20 cellular contexts compared by ENCODE assay signal in the genomic region with DNA sequence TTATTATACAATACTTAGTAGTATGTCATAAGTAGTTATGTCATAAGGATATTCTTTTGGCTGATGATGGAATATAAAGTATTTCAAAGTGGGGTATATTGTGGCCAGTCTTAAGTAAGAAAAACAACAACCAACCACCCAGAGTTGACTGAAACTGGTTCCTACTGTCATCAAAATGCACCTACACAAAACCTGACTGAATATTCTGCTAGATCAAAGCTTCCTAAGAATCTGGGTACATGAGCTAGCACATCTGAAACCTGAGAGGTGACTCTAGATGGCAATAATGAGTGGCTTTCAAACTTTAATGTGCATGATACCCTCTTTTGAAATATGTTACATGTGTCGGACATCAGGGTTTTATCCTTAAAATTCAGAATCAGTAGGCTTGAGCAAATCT.
"Had no signal": no experiment of that assay in that cellular context is flagged by ENCODE, and none has a peak within 500 bp of the region (broad histone marks: within the 10 kb centered on the region; RNA-seq: fewer than 3 reads in every experiment).

No MANE protein-coding gene starts in this region.

- DNase-seq: effector CD8-positive, alpha-beta T cell; endodermal cell; foreskin fibroblast; gastrocnemius medialis; head of caudate nucleus; kidney; right lobe of liver; stimulated activated CD4-positive, alpha-beta T cell treated with anti-CD3 and anti-CD28 coated beads, Interleukin-15, amount 100 ng/mL, for 24 hours; stimulated activated CD4-positive, alpha-beta T cell treated with anti-CD3 and anti-CD28 coated beads, Interleukin-2, amount 100 ng/mL, for 48 hours; stimulated activated naive CD4-positive, alpha-beta T cell treated with Interleukin-2 at 50 U/mL for 16 hours; thyroid gland had no signal

- H3K4me3 ChIP-seq: gastrocnemius medialis, lung, neural progenitor cell, right lobe of liver, stomach, thyroid gland, vagina had no signal

- H3K4me3 Mint-ChIP-seq: endodermal cell, memory B cell, nephron, neural progenitor cell had no signal

- H3K27ac Mint-ChIP-seq: endodermal cell, memory B cell, nephron, neural progenitor cell, progenitor cell of endocrine pancreas had no signal

- ATAC-seq: esophagus mucosa, gastrocnemius medialis, left lobe of liver, right lobe of liver had no signal

- H3K27me3 Mint-ChIP-seq: memory B cell, progenitor cell of endocrine pancreas had no signal

- H3K9me3 Mint-ChIP-seq: endodermal cell, memory B cell, nephron, neural progenitor cell had no signal

- H3K36me3 Mint-ChIP-seq: neural progenitor cell had no signal

- H3K4me1 Mint-ChIP-seq: endodermal cell, memory B cell, nephron, neural progenitor cell had no signal
